8 cellular contexts compared by ENCODE assay signal in genomic region chr18:3498705-3499451, GRCh38. TPM values are rescaled to one million over a fixed set of nuclear protein-coding genes. Genes with fewer than 3 reads are reported as not detected.
DNase-seq lines count a peak whose midpoint lies in the region; ATAC-seq and TF ChIP-seq lines count a peak whose summit lies in the region.

No MANE protein-coding gene starts in this region.

- H3K4me3 ChIP-seq in SK-N-MC (peak overlapping the region; percentile 73), duodenal mucosa (ENCODE audit: low read depth in 1 of 2, low read length in 2 of 2) (peak overlapping the region; percentile 43 to 48), lung (peak overlapping the region; percentile 24), testis (peak overlapping the region; percentile 40 to 58)

- no peak for TF ChIP-seq CTCF in lung (IDR thresholded peaks at IDR 0.05; ENCODE audit: control extremely low read depth, extremely low read depth)
- TF ChIP-seq CTCF in testis (IDR thresholded peaks at IDR 0.05): no peak

- no peak for TF ChIP-seq POLR2A in testis (IDR thresholded peaks at IDR 0.05)

- H3K4me1 ChIP-seq in duodenal mucosa (ENCODE audit: control insufficient read depth in 1 of 2, insufficient read depth in 2 of 2, low read length in 2 of 2) (peaks cover 5 to 6% of the 10 kb centered on the region in 2 donors), lung (ENCODE audit: control insufficient read depth in 2 of 2, insufficient read depth in 2 of 2, low read length in 2 of 2) (peaks cover 3 to 5% of the 10 kb centered on the region in 2 donors), testis (peaks cover 11% of the 10 kb centered on the region)

- H3K9ac ChIP-seq in SK-N-MC (ENCODE audit: insufficient read length) (no peak overlapping the region), duodenal mucosa (ENCODE audit: low read depth in 1 of 2, low read length in 2 of 2) (no peak overlapping the region)

- H3K27ac ChIP-seq in SK-N-MC: no peak overlapping the region
- H3K27ac ChIP-seq in duodenal mucosa (ENCODE audit: low read depth, low read length): no peak overlapping the region
- H3K27ac ChIP-seq in lung (ENCODE audit: low read depth in 1 of 2, low read length in 1 of 2): no peak overlapping the region
- H3K27ac ChIP-seq in testis: peak overlapping the region in 1 of 2 donors; percentile 3

- ATAC-seq in lung (ENCODE audit: insufficient read depth, low FRiP score): no peak
- no peak for ATAC-seq in GM21529 (IDR thresholded peaks at IDR 0.05; ENCODE audit: unreplicated experiment)
- no peak for ATAC-seq in GM18502 (IDR thresholded peaks at IDR 0.05; ENCODE audit: poor library complexity, unreplicated experiment)

- intact Hi-C loops in testis (cut with DNase I; ENCODE audit: low total_unique reads): no loop called here

- peak; percentile 36 for DNase-seq in GDM1 (lab: John Stamatoyannopoulos, UW)
- no peak for DNase-seq in SK-N-MC (ENCODE audit: low read depth, low spot score)
- DNase-seq in lung (ENCODE audit: low spot score): no peak
- peak; percentile 55 for DNase-seq in testis
- DNase-seq in T1000 (lab: John Stamatoyannopoulos, UW): no peak

- H3K9me3 ChIP-seq in SK-N-MC (ENCODE audit: low read depth, low read length) (no peaks in the 10 kb centered on the region), duodenal mucosa (ENCODE audit: control insufficient read depth in 1 of 2, low read length in 2 of 2) (no peaks in the 10 kb centered on the region), lung (ENCODE audit: control insufficient read depth in 2 of 2, insufficient read depth in 1 of 2, low read length in 1 of 2) (no peaks in the 10 kb centered on the region), testis (no peaks in the 10 kb centered on the region)

- WGBS in lung, 2 donors: 19 to 21% methylated on average over 45 to 58 of the region's 58 CpGs
- 8 to 18% methylated on average over 31 to 58 of the region's 58 CpGs for WGBS in testis, 2 donors

- H3K36me3 ChIP-seq in SK-N-MC (ENCODE audit: insufficient read depth, low read length) (no peaks in the 10 kb centered on the region), duodenal mucosa (ENCODE audit: control insufficient read depth in 1 of 2, insufficient read depth in 2 of 2, low read length in 2 of 2) (no peaks in the 10 kb centered on the region), lung (ENCODE audit: control insufficient read depth in 2 of 2, insufficient read depth in 2 of 2, low read length in 2 of 2) (no peaks in the 10 kb centered on the region), testis (ENCODE audit: low read depth, missing control alignments) (no peaks in the 10 kb centered on the region)

- peaks cover 9 to 10% of the 10 kb centered on the region in 2 donors for H3K27me3 ChIP-seq in duodenal mucosa (ENCODE audit: control insufficient read depth in 1 of 2, insufficient read depth in 2 of 2, low read length in 2 of 2)
- no peaks in the 10 kb centered on the region for H3K27me3 ChIP-seq in lung (ENCODE audit: control insufficient read depth, insufficient read depth)
- no peaks in the 10 kb centered on the region for H3K27me3 ChIP-seq in testis

RNA-seq across cellular contexts. Expression of gene TGIF1, which starts 48.9 kb away (rescaled TPM):
- 10 to 100 TPM; 51.6 to 65.3 TPM for total RNA-seq in lung
- polyA plus RNA-seq in lung: 10 to 100 TPM; 49.1 to 74.5 TPM
- total RNA-seq in testis: 100 to 1,000 TPM in 1 of 2 donors, 10 to 100 TPM in 1; 66.6 to 117 TPM
- 56.1 TPM for polyA plus RNA-seq in testis (ENCODE audit: insufficient read depth, low read depth, low replicate concordance)

Comparison
In these comparisons a context has a peak if more than half of its experiments do, and no peak if none do; other contexts are left out.
1. DNase-seq: peak in GDM1 (single experiment) and testis (single experiment); none in SK-N-MC (single experiment), lung (single experiment) and T1000 (single experiment).
2. Peak in every context shown above with its lines, with median percentiles within 50 percentile points of each other: H3K4me3 ChIP-seq.